Comparison of ENCODE assay signal across 8 cellular contexts in the genomic region with DNA sequence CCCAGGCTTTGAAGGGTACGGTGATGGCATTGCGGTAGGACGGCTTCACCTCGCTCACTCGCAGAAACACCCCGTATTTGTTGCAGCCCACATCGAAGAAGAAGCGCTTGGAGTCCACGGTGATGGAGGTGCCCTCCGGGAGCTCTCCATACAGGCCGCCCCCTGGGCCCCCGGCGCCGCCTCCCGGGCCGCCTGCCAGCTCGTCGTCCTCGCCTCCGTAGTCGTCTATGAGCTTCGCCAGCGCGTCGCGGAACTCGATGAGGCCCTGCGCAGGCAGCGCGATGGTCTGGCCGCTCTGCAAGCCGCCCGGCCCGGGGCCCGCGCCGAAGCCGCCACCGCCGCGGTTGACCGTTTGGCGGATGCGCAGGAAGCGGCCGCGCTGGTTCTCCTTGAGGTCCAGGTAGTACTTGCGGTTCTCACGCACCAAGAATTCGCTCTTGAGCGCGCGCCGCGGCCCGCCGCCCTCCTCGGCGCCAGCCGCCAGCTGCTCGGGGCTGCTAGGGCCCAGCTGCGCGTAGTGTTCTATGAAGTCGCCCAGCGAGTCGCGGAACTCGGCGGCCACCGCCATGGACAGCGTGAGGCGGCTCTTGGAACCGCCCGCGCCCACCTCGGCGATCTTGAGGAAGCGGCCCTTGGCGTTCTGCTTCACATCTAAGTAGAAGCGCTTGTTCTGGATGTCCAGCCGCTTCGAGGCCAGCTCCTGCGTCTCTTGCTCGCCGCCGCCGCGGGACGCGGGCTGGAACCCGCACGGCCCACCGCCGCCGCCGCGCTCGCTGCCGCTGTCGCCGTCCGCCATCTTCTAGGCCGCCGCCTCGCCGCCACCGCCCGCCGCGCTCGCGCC. TPM values are rescaled to one million over a fixed set of nuclear protein-coding genes. Genes with fewer than 3 reads are reported as not detected.
DNase-seq lines count a peak whose midpoint lies in the region; ATAC-seq and TF ChIP-seq lines count a peak whose summit lies in the region.

No MANE protein-coding gene starts in this region.

- peak overlapping the region; percentile 99 for H3K4me3 ChIP-seq in BLaER1
- peak overlapping the region; percentile 72 to 87 for H3K4me3 ChIP-seq in SK-N-SH (ENCODE audit: low read depth in 2 of 2, low read length in 1 of 2)
- peak overlapping the region; percentile 77 for H3K4me3 ChIP-seq in right cardiac atrium (ENCODE audit: low read length)

- H3K9me2 ChIP-seq in SK-N-SH = no peaks in the 10 kb centered on the region

- POLR2A ChIA-PET in SK-N-SH (lab: Yijun Ruan, JAX) = interaction anchor here (0.8 to 2.0 kb wide), 13 partner anchors 8 to 684 kb away, joined by 3 to 12 read pairs (median 4); a partner anchor contains a TSS

- peaks cover 72% of the 10 kb centered on the region for H3K79me2 ChIP-seq in SK-N-SH (ENCODE audit: insufficient read depth)

- H3K27me3 ChIP-seq in BLaER1 (no peaks in the 10 kb centered on the region), SK-N-SH (ENCODE audit: insufficient read depth) (no peaks in the 10 kb centered on the region), right cardiac atrium (ENCODE audit: control insufficient read depth, insufficient read depth) (no peaks in the 10 kb centered on the region)

- H3K27ac ChIP-seq in BLaER1 (peak overlapping the region; percentile 98), SK-N-SH (ENCODE audit: low read depth in 2 of 2, low read length in 1 of 2) (peak overlapping the region; percentile 79 to 86), right cardiac atrium (ENCODE audit: low read length) (peak overlapping the region; percentile 87)

- DNase-seq in SK-N-SH (peak; percentile 72), amniotic epithelial cell (ENCODE audit: low read depth) (peak; percentile 70), right cardiac atrium (peak; percentile 71 to 91 (median 83)), retina (peak; percentile 89), DMS114 treated with DMSO at 0.1 percent for 48 hours (lab: John Stamatoyannopoulos, UW; ENCODE audit: unreplicated experiment) (no peak)

- H4K20me1 ChIP-seq in BLaER1 (peaks cover 52% of the 10 kb centered on the region), SK-N-SH (ENCODE audit: insufficient read depth) (peaks cover 48% of the 10 kb centered on the region)

- TF ChIP-seq RAD21 in SK-N-SH (IDR thresholded peaks at IDR 0.05; ENCODE audit: low read length) = no peak

- intact Hi-C loops in right cardiac atrium (cut with DNase I) = no loop called here

- H3K4me2 ChIP-seq in BLaER1 (peak overlapping the region; percentile 88), SK-N-SH (peak overlapping the region; percentile 81)

- ATAC-seq in GM19035 (IDR thresholded peaks at IDR 0.05; ENCODE audit: unreplicated experiment) (peak; percentile 28), HG03432 (IDR thresholded peaks at IDR 0.05; ENCODE audit: unreplicated experiment) (peak; percentile 32), right cardiac atrium (peak; percentile 56 to 61)

- H3K9me3 ChIP-seq in BLaER1 (no peaks in the 10 kb centered on the region), SK-N-SH (no peaks in the 10 kb centered on the region), right cardiac atrium (ENCODE audit: control insufficient read depth, low read length) (no peaks in the 10 kb centered on the region)

- TF ChIP-seq EP300 in SK-N-SH (IDR thresholded peaks at IDR 0.05; ENCODE audit: borderline replicate concordance in 1 of 2, low read depth in 1 of 2, low read length in 1 of 2) = no peak

- peaks cover 41% of the 10 kb centered on the region for H3F3A ChIP-seq in SK-N-SH (replicated peaks; ENCODE audit: insufficient read depth)

- CTCF ChIA-PET in SK-N-SH (lab: Yijun Ruan, JAX) = interaction anchor here (0.9 to 2.5 kb wide), 10 partner anchors 11 to 320 kb away, joined by 3 to 12 read pairs (median 5); a partner anchor contains a TSS

- H3K9ac ChIP-seq in BLaER1 (peak overlapping the region; percentile 98), SK-N-SH (peak overlapping the region; percentile 79)

- WGBS in SK-N-SH (ENCODE audit: low lambda C conversion rate) = 2% methylated on average over 23 of the region's 112 CpGs
- WGBS in right cardiac atrium = under 1% methylated on average over 112 of the region's 112 CpGs

- TF ChIP-seq CTCF in SK-N-SH (IDR thresholded peaks at IDR 0.05) = no peak

- H3K4me1 ChIP-seq in BLaER1 (peaks cover 57% of the 10 kb centered on the region), SK-N-SH (ENCODE audit: control insufficient read depth in 1 of 2, insufficient read depth in 2 of 2, low read depth in 1 of 2, low read length in 1 of 2) (peaks cover 23 to 47% of the 10 kb centered on the region in 2 experiments; a peak in 3 of 4 replicates), right cardiac atrium (ENCODE audit: control insufficient read depth, insufficient read depth, low read length) (peaks cover 2% of the 10 kb centered on the region)

- peaks cover 19% of the 10 kb centered on the region for H3K36me3 ChIP-seq in BLaER1
- peaks cover 40 to 45% of the 10 kb centered on the region in 2 experiments for H3K36me3 ChIP-seq in SK-N-SH (replicated peaks in 1 of 2; ENCODE audit: control insufficient read depth in 1 of 2, insufficient read depth in 2 of 2, low read length in 1 of 2)

- H2AFZ ChIP-seq in SK-N-SH (ENCODE audit: low read depth) = no peak overlapping the region

TF ChIP-seq in SK-N-SH, 30 proteins besides CTCF, POLR2A, EP300 and RAD21:
- TF ChIP-seq RXRA (IDR thresholded peaks at IDR 0.05; ENCODE audit: borderline replicate concordance, low read depth) (no peak), SIN3A (IDR thresholded peaks at IDR 0.05; ENCODE audit: borderline replicate concordance, low read depth, low read length) (peak; percentile 67; the same call in 1 of the 2 replicates), TAF1 (IDR thresholded peaks at IDR 0.05; ENCODE audit: borderline replicate concordance, low read depth, low read length) (0 out of 2 replicates have a peak, but pooled peaks have one; percentile 18), YY1 (IDR thresholded peaks at IDR 0.05; ENCODE audit: low read depth) (peak; percentile 14; the same call in 1 of the 2 replicates), GATA2 (CRISPR knock-in tag; IDR thresholded peaks at IDR 0.05) (no peak), POLR2AphosphoS5 (IDR thresholded peaks at IDR 0.05; ENCODE audit: low read depth, low read length) (no peak), NFIC (IDR thresholded peaks at IDR 0.05; ENCODE audit: borderline replicate concordance) (peak; percentile 55), NRF1 (IDR thresholded peaks at IDR 0.05; ENCODE audit: low read depth, low read length) (no peak)

RNA-seq across cellular contexts. Expression of a gene that starts 0.6 kb away (rescaled TPM):
- 4.1 and 4.8 TPM in 2 replicates for polyA plus RNA-seq in SK-N-SH (2012; rRNA removed)
- 7.9 and 8.7 TPM in 2 replicates for polyA plus RNA-seq in SK-N-SH (2012; cell fraction: cytosol; rRNA removed)
- polyA plus RNA-seq in SK-N-SH (2012; cell fraction: nucleus; rRNA removed) = 3.3 and 5.1 TPM in 2 replicates
- 10 to 100 TPM; 13.5 to 22.4 (median 14.8) TPM for total RNA-seq in right cardiac atrium
- polyA plus RNA-seq in right cardiac atrium = 6.9 TPM

RNA-seq across cellular contexts. Expression of a gene that starts 36.9 kb away (rescaled TPM):
- polyA plus RNA-seq in SK-N-SH (2012; rRNA removed) (207 and 389 TPM in 2 replicates), right cardiac atrium (163 TPM)
- polyA plus RNA-seq in SK-N-SH (2012; cell fraction: cytosol; rRNA removed) = 318 and 348 TPM in 2 replicates
- 80.0 and 111 TPM in 2 replicates for polyA plus RNA-seq in SK-N-SH (2012; cell fraction: nucleus; rRNA removed)
- 100 to 1,000 TPM; 195 to 233 (median 224) TPM for total RNA-seq in right cardiac atrium
